In the genomic region with DNA sequence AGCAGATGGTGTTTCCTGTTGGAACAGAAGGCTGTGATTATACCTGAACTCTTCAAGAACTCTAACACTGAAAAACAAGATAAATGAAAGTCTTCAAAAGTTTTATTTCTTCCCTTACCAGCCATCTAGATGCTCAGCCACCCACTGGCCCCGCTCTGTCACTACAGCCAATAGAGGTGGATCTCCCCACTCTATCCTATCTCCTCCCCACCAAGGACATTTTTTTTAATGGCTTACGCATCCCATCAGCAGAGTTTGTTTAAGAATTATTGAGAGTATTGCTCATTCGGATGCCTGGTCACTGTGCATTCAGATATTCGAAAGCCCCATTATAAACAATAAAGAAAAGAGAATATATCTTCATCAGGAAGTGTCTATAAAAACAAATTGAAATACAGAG, we compare ENCODE assay signal across 28 cellular contexts.
A peak's percentile ranks its signal among the peaks of the same experiment; 100 is the strongest.
DNase-seq lines count a peak whose midpoint lies in the region; ATAC-seq and TF ChIP-seq lines count a peak whose summit lies in the region.
"Had no signal": no experiment of that assay in that cellular context is flagged by ENCODE, and none has a peak within 500 bp of the region (broad histone marks: within the 10 kb centered on the region; RNA-seq: fewer than 3 reads in every experiment).

No MANE protein-coding gene starts in this region.

- H3K36me3 Mint-ChIP-seq in chondrocyte (ENCODE audit: low read depth): no peaks in the 10 kb centered on the region
- H3K36me3 Mint-ChIP-seq in neural progenitor cell: no peaks in the 10 kb centered on the region
- no peaks in the 10 kb centered on the region for H3K36me3 Mint-ChIP-seq in T-helper 2 cell treated with Interferon-gamma antibody and Interleukin-4, amounts not matched to agents 5 μg/mL and 100 μg/mL, for 36 hours (ENCODE audit: low read depth)
- H3K36me3 Mint-ChIP-seq: naive B cell had no signal

- H3K27me3 ChIP-seq in neural progenitor cell: no peaks in the 10 kb centered on the region
- H3K27me3 ChIP-seq: BLaER1 treated with 17β-estradiol and CSF1 and Interleukin-3, amounts not matched to agents 10 nM and 100 nM; MG63; stomach; upper lobe of left lung had no signal

- H3K4me3 ChIP-seq in NB4 (ENCODE audit: low read depth, low read length) (no peak overlapping the region), neural progenitor cell (no peak overlapping the region)
- H3K4me3 ChIP-seq: BLaER1 treated with 17β-estradiol and CSF1 and Interleukin-3, amounts not matched to agents 10 nM and 100 nM; lung; MG63; stomach; upper lobe of left lung had no signal

- H3K4me1 Mint-ChIP-seq in chondrocyte (ENCODE audit: low read depth) (no peaks in the 10 kb centered on the region), neural progenitor cell (no peaks in the 10 kb centered on the region)
- H3K4me1 Mint-ChIP-seq in T-helper 2 cell treated with Interferon-gamma antibody and Interleukin-4, amounts not matched to agents 5 μg/mL and 100 μg/mL, for 36 hours (ENCODE audit: low read depth): no peaks in the 10 kb centered on the region
- H3K4me1 Mint-ChIP-seq: naive B cell had no signal

- H3K27me3 Mint-ChIP-seq in chondrocyte (ENCODE audit: low read depth) (peaks cover 3% of the 10 kb centered on the region), neural progenitor cell (ENCODE audit: insufficient read depth, low read depth) (peaks cover 2% of the 10 kb centered on the region)
- no peaks in the 10 kb centered on the region for H3K27me3 Mint-ChIP-seq in T-helper 2 cell treated with Interferon-gamma antibody and Interleukin-4, amounts not matched to agents 5 μg/mL and 100 μg/mL, for 36 hours (ENCODE audit: low read depth)
- H3K27me3 Mint-ChIP-seq: activated CD8-positive, alpha-beta T cell treated with anti-CD3 and anti-CD28 coated beads for 36 hours; activated T-cell treated with anti-CD3 and anti-CD28 coated beads, Interleukin-2, amount 50 U/mL, for 24 hours had no signal

- H3K4me1 ChIP-seq in neural progenitor cell: no peaks in the 10 kb centered on the region
- H3K4me1 ChIP-seq: BLaER1 treated with 17β-estradiol and CSF1 and Interleukin-3, amounts not matched to agents 10 nM and 100 nM; parathyroid adenoma; stomach; upper lobe of left lung had no signal

- H3K79me2 ChIP-seq in neural progenitor cell (ENCODE audit: low read depth): no peaks in the 10 kb centered on the region
- H3K79me2 ChIP-seq: parathyroid adenoma had no signal

- DNase-seq in NB4 (ENCODE audit: low read depth) (no peak), chondrocyte (ENCODE audit: low spot score) (no peak), neural progenitor cell (ENCODE audit: low spot score) (no peak), medulla oblongata (ENCODE audit: extremely low spot score) (no peak)
- no peak for DNase-seq in T-helper 2 cell treated with Interferon-gamma antibody and Interleukin-4, amounts not matched to agents 5 μg/mL and 100 μg/mL, for 36 hours (ENCODE audit: low spot score)
- DNase-seq: activated CD8-positive, alpha-beta T cell treated with anti-CD3 and anti-CD28 coated beads for 36 hours; activated naive CD4-positive, alpha-beta T cell treated with anti-CD3 and anti-CD28 coated beads, Interleukin-2, amount 50 U/mL, for 16 hours; activated T-cell treated with anti-CD3 and anti-CD28 coated beads, Interleukin-2, amount 50 U/mL, for 24 hours; aorta; cerebellar nuclear complex; effector memory CD4-positive, alpha-beta T cell; head of caudate nucleus; HFFc6; IMR-90; MG63; naive B cell; NCI-H1694 treated with DMSO at 0.1 percent for 48 hours; NCI-H446; Right ventricle myocardium superior; stimulated activated CD4-positive, alpha-beta T cell treated with anti-CD3 and anti-CD28 coated beads, Interleukin-1b, Interleukin-23, amount 100 ng/mL, for 48 hours; stomach; T-helper 1 cell; upper lobe of left lung had no signal

- TF ChIP-seq POLR2A in NB4 (IDR thresholded peaks at IDR 0.05; ENCODE audit: extremely low read depth, insufficient read length): no peak

- H3K27ac Mint-ChIP-seq in chondrocyte (ENCODE audit: unreplicated experiment) (no peak overlapping the region), neural progenitor cell (no peak overlapping the region)
- no peak overlapping the region for H3K27ac Mint-ChIP-seq in T-helper 2 cell treated with Interferon-gamma antibody and Interleukin-4, amounts not matched to agents 5 μg/mL and 100 μg/mL, for 36 hours
- H3K27ac Mint-ChIP-seq: activated CD8-positive, alpha-beta T cell treated with anti-CD3 and anti-CD28 coated beads for 36 hours; activated T-cell treated with anti-CD3 and anti-CD28 coated beads, Interleukin-2, amount 50 U/mL, for 24 hours; HFFc6; naive B cell had no signal

- H3K9me3 ChIP-seq in neural progenitor cell (ENCODE audit: low read depth): no peaks in the 10 kb centered on the region
- H3K9me3 ChIP-seq: BLaER1 treated with 17β-estradiol and CSF1 and Interleukin-3, amounts not matched to agents 10 nM and 100 nM; MG63; stomach; upper lobe of left lung had no signal

- H3K9ac ChIP-seq in neural progenitor cell: no peak overlapping the region
- H3K9ac ChIP-seq: BLaER1 treated with 17β-estradiol and CSF1 and Interleukin-3, amounts not matched to agents 10 nM and 100 nM; parathyroid adenoma had no signal

- no peaks in the 10 kb centered on the region for H3K36me3 ChIP-seq in neural progenitor cell
- H3K36me3 ChIP-seq: BLaER1 treated with 17β-estradiol and CSF1 and Interleukin-3, amounts not matched to agents 10 nM and 100 nM; MG63; stomach; upper lobe of left lung had no signal

- H3K9me3 Mint-ChIP-seq in chondrocyte (ENCODE audit: low read depth) (peaks cover 6% of the 10 kb centered on the region), neural progenitor cell (no peaks in the 10 kb centered on the region)
- H3K9me3 Mint-ChIP-seq in T-helper 2 cell treated with Interferon-gamma antibody and Interleukin-4, amounts not matched to agents 5 μg/mL and 100 μg/mL, for 36 hours: no peaks in the 10 kb centered on the region
- H3K9me3 Mint-ChIP-seq: activated CD8-positive, alpha-beta T cell treated with anti-CD3 and anti-CD28 coated beads for 36 hours; activated T-cell treated with anti-CD3 and anti-CD28 coated beads, Interleukin-2, amount 50 U/mL, for 24 hours; HFFc6; naive B cell had no signal

- peak overlapping the region; percentile 97 for H2AFZ ChIP-seq in neural progenitor cell (replicated peaks)
- H2AFZ ChIP-seq: parathyroid adenoma had no signal

- H4K20me1 ChIP-seq in neural progenitor cell (ENCODE audit: low read depth): no peaks in the 10 kb centered on the region
- H4K20me1 ChIP-seq: BLaER1 treated with 17β-estradiol and CSF1 and Interleukin-3, amounts not matched to agents 10 nM and 100 nM had no signal

- H3K4me2 ChIP-seq in neural progenitor cell: no peak overlapping the region
- H3K4me2 ChIP-seq: BLaER1 treated with 17β-estradiol and CSF1 and Interleukin-3, amounts not matched to agents 10 nM and 100 nM had no signal

- H3K27ac ChIP-seq in neural progenitor cell: no peak overlapping the region
- H3K27ac ChIP-seq: BLaER1 treated with 17β-estradiol and CSF1 and Interleukin-3, amounts not matched to agents 10 nM and 100 nM; parathyroid adenoma; stomach; upper lobe of left lung had no signal

- ATAC-seq in GM21619 (IDR thresholded peaks at IDR 0.05; ENCODE audit: unreplicated experiment): no peak
- ATAC-seq: activated CD8-positive, alpha-beta T cell treated with anti-CD3 and anti-CD28 coated beads for 36 hours had no signal

- TF ChIP-seq CTCF in GM12873 (IDR thresholded peaks at IDR 0.05; ENCODE audit: insufficient read depth, low read depth, low read length, missing control alignments): peak; percentile 24
- TF ChIP-seq CTCF in NB4 (IDR thresholded peaks at IDR 0.05; ENCODE audit: low read depth, low read length): peak; percentile 8
- TF ChIP-seq CTCF in chondrocyte (IDR thresholded peaks at IDR 0.05): peak; percentile 31
- no peak for TF ChIP-seq CTCF in neural progenitor cell (IDR thresholded peaks at IDR 0.05)

- no peak overlapping the region for H3K4me3 Mint-ChIP-seq in chondrocyte (ENCODE audit: unreplicated experiment)
- H3K4me3 Mint-ChIP-seq in neural progenitor cell: no peak overlapping the region
- no peak overlapping the region for H3K4me3 Mint-ChIP-seq in T-helper 2 cell treated with Interferon-gamma antibody and Interleukin-4, amounts not matched to agents 5 μg/mL and 100 μg/mL, for 36 hours
- H3K4me3 Mint-ChIP-seq: activated CD8-positive, alpha-beta T cell treated with anti-CD3 and anti-CD28 coated beads for 36 hours; activated T-cell treated with anti-CD3 and anti-CD28 coated beads, Interleukin-2, amount 50 U/mL, for 24 hours; HFFc6; naive B cell had no signal

- H3F3A ChIP-seq in neural progenitor cell (ENCODE audit: low read depth): no peaks in the 10 kb centered on the region
